In the genomic region with DNA sequence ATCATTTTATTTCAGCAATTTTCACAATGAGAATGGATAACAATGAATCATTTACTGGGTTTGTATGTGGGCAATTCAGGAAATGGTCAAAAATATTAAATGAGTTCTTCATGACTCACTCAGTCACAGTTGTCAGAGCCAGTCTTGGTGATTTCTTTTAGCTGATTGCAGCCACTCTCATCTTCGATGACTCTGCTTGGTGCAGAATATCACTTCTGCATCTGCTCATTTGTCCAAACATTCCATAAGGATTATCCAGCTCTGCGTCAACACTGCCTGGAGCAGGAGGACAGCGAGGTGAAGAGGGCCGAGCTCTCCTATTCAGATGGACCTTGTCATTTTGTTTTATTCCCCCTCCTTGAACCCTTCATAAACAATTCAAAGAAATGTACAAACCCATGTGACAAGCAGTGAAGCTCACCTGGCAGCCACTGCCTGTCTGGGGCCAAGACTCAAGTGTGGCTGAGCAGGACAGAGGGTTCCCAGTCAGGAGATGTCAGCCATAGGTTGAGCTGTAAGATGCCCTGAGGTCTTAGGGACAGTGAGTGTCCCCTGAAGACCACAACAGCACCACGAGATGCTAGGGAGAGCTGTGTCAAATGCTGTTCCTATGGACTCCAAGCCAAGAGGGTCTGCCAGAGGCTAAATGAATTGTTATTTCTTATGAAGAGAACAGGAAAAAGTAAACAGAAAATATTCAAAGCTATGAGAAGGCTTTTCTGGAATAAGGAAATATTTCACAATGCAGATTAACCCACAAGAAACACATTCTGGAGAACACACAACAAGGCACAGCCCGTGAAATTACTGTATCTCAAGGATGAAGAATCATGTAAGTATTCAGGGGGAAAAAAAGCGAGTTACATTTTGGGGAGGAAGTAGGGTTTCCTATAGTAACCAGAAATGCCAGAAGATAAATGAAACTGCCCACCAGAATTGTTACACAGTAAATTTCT, we compare ENCODE assay signal across 15 cellular contexts. TPM values are rescaled to one million over a fixed set of nuclear protein-coding genes. Genes with fewer than 3 reads are reported as not detected.
DNase-seq lines count a peak whose midpoint lies in the region; ATAC-seq, FAIRE-seq and TF ChIP-seq lines count a peak whose summit lies in the region.
"Had no signal": no experiment of that assay in that cellular context is flagged by ENCODE, and none has a peak within 500 bp of the region (broad histone marks: within the 10 kb centered on the region; RNA-seq: fewer than 3 reads in every experiment).

No MANE protein-coding gene starts in this region.

- no peak overlapping the region for H4K8ac ChIP-seq in trophoblast cell (ENCODE audit: low read depth, low read length)
- H4K8ac ChIP-seq in mesendoderm (ENCODE audit: low read depth, low read length), result no peak overlapping the region

- no peak for TF ChIP-seq EP300 in stomach (IDR thresholded peaks at IDR 0.05)

- peaks cover 9% of the 10 kb centered on the region for H3K79me2 ChIP-seq in PC-9 (ENCODE audit: low read depth)
- no peaks in the 10 kb centered on the region for H3K79me2 ChIP-seq in endothelial cell of umbilical vein (ENCODE audit: control insufficient read depth, insufficient read depth, low read length)
- no peaks in the 10 kb centered on the region for H3K79me2 ChIP-seq in trophoblast cell (ENCODE audit: control insufficient read depth, insufficient read depth, low read length, poor library complexity)
- no peaks in the 10 kb centered on the region for H3K79me2 ChIP-seq in mesendoderm (ENCODE audit: control insufficient read depth, insufficient read depth, low read length)

- dilution Hi-C loops in endothelial cell of umbilical vein (cut with MboI; ENCODE audit: extremely low pct_ligation_motif_present, low sequenced_read_pairs), result no loop called here

- H3K14ac ChIP-seq in trophoblast cell (ENCODE audit: low read length), result no peak overlapping the region

- peak overlapping the region; percentile 74 for H3K4me2 ChIP-seq in PC-9
- no peak overlapping the region for H3K4me2 ChIP-seq in endothelial cell of umbilical vein (ENCODE audit: insufficient read depth, low read length)
- no peak overlapping the region for H3K4me2 ChIP-seq in trophoblast cell (ENCODE audit: low read length)
- no peak overlapping the region for H3K4me2 ChIP-seq in mesendoderm (ENCODE audit: low read length)

- no peak overlapping the region for H2BK5ac ChIP-seq in trophoblast cell (ENCODE audit: low read depth, low read length, poor library complexity)
- H2BK5ac ChIP-seq in mesendoderm (ENCODE audit: low read length), result no peak overlapping the region

- H2BK120ac ChIP-seq in trophoblast cell (ENCODE audit: insufficient read depth, low read length, poor library complexity) (no peak overlapping the region), mesendoderm (ENCODE audit: low read depth, low read length) (no peak overlapping the region)

- H3K18ac ChIP-seq in trophoblast cell (ENCODE audit: low read length), result no peak overlapping the region
- H3K18ac ChIP-seq in mesendoderm (ENCODE audit: low read length), result no peak overlapping the region

- no peak overlapping the region for H3K4ac ChIP-seq in trophoblast cell (ENCODE audit: low read depth, low read length)
- no peak overlapping the region for H3K4ac ChIP-seq in mesendoderm (ENCODE audit: low read depth, low read length)

- TF ChIP-seq CTCF in PC-9 (conservative IDR thresholded peaks at IDR 0.05), result no peak
- no peak for TF ChIP-seq CTCF in endothelial cell of umbilical vein (IDR thresholded peaks at IDR 0.05; ENCODE audit: extremely low read depth in 1 of 2, insufficient read depth in 1 of 2, low read depth in 1 of 2, low read length in 2 of 2)
- no peak for TF ChIP-seq CTCF in stomach (IDR thresholded peaks at IDR 0.05)

- no peak overlapping the region for H4K5ac ChIP-seq in mesendoderm (ENCODE audit: low read length)

- H3K79me1 ChIP-seq in trophoblast cell (ENCODE audit: low read length) (no peaks in the 10 kb centered on the region), mesendoderm (ENCODE audit: low read length) (no peaks in the 10 kb centered on the region)

- H3K9me2 ChIP-seq in PC-9 (ENCODE audit: insufficient read depth), result no peaks in the 10 kb centered on the region

- H3K9me3 ChIP-seq in PC-9 (ENCODE audit: insufficient read depth, low read depth) (peaks cover 23% of the 10 kb centered on the region), endothelial cell of umbilical vein (replicated peaks; ENCODE audit: control insufficient read depth, insufficient read depth, low read length) (no peaks in the 10 kb centered on the region), trophoblast cell (ENCODE audit: insufficient read depth, low read depth, low read length) (no peaks in the 10 kb centered on the region), stomach (no peaks in the 10 kb centered on the region)
- H3K9me3 ChIP-seq: spleen, vagina had no signal

- H3K27me3 ChIP-seq in PC-9 (ENCODE audit: insufficient read depth, low read depth) (no peaks in the 10 kb centered on the region), endothelial cell of umbilical vein (ENCODE audit: control insufficient read depth in 2 of 2, insufficient read depth in 2 of 2, low read length in 2 of 2) (peaks cover 19 to 52% of the 10 kb centered on the region in 2 experiments), trophoblast cell (ENCODE audit: insufficient read depth, low read length) (no peaks in the 10 kb centered on the region), mesendoderm (ENCODE audit: insufficient read depth, low read length, poor library complexity) (no peaks in the 10 kb centered on the region), stomach (no peaks in the 10 kb centered on the region)
- H3K27me3 ChIP-seq: spleen, vagina had no signal

- H4K20me1 ChIP-seq in PC-9 (ENCODE audit: insufficient read depth), result no peaks in the 10 kb centered on the region
- H4K20me1 ChIP-seq in endothelial cell of umbilical vein (replicated peaks; ENCODE audit: control insufficient read depth, extremely low read depth, insufficient read depth, low read length), result no peaks in the 10 kb centered on the region

- WGBS in trophoblast cell (ENCODE audit: extremely low coverage, insufficient coverage, insufficient read length), result no CpG with 5 or more reads among the region's 7 CpGs
- no CpG with 5 or more reads among the region's 7 CpGs for WGBS in mesendoderm (ENCODE audit: extremely low coverage, insufficient coverage, low lambda C conversion rate)
- whole genome bisulfite sequencing in stomach, 5 donors, result 67 to 77% (median 74%) methylated on average over 7 of the region's 7 CpGs

- CTCF ChIA-PET in PC-9 (lab: Charles Lee), result interaction anchor here (0.7 to 1.4 kb wide), 7 partner anchors 9 to 197 kb away, joined by 3 to 11 read pairs (median 3); no protein-coding TSS in a partner anchor
- CTCF ChIA-PET in endothelial cell of umbilical vein (lab: Charles Lee), result interaction anchor here (0.7 to 1.5 kb wide), 4 partner anchors 9 to 269 kb away, joined by 3 to 11 read pairs (median 4); no protein-coding TSS in a partner anchor

- H3K23ac ChIP-seq in trophoblast cell (ENCODE audit: low read length) (no peak overlapping the region), mesendoderm (ENCODE audit: low read length) (no peak overlapping the region)

- TF ChIP-seq POLR2A in endothelial cell of umbilical vein (IDR thresholded peaks at IDR 0.05; ENCODE audit: low read depth, low read length) (no peak), stomach (IDR thresholded peaks at IDR 0.05) (no peak)

- no peak overlapping the region for H3K9ac ChIP-seq in endothelial cell of umbilical vein (replicated peaks; ENCODE audit: extremely low read depth, insufficient read depth, low read length)
- H3K9ac ChIP-seq in trophoblast cell (ENCODE audit: low read length), result no peak overlapping the region
- H3K9ac ChIP-seq in mesendoderm (ENCODE audit: low read length), result no peak overlapping the region

- intact Hi-C loops in PC-9 (cut with micrococcal nuclease; ENCODE audit: unreplicated experiment), result loop anchor here (1.0 kb wide), 4 partner anchors 11 to 68 kb away; no protein-coding TSS in a partner anchor
- intact Hi-C loops in endothelial cell of umbilical vein (cut with micrococcal nuclease), result no loop called here
- intact Hi-C loops in stomach (cut with DNase I; ENCODE audit: low total_unique reads), result no loop called here

- no peak for ATAC-seq in HG02852 (IDR thresholded peaks at IDR 0.05; ENCODE audit: unreplicated experiment)
- ATAC-seq: effector memory CD8-positive, alpha-beta T cell; T-helper 17 cell had no signal

- peak; percentile 96 for DNase-seq in EH (ENCODE audit: low read depth)
- DNase-seq in PC-9, result peak; percentile 75 to 100
- no peak for DNase-seq in endothelial cell of umbilical vein (ENCODE audit: low read depth, low spot score)
- DNase-seq in trophoblast cell, result peak; percentile 76 to 87
- no peak for DNase-seq in mesendoderm
- no peak for DNase-seq in SHP77 (lab: John Stamatoyannopoulos, UW)
- DNase-seq in stomach, result no peak
- DNase-seq: effector memory CD8-positive, alpha-beta T cell; NCI-H1436; spleen; T-helper 17 cell had no signal

- BruUV-seq in PC-9 (replicated peaks; lab: Mats Ljungman, UMichigan), result TSS peak; percentile 72
- no TSS peak for BruUV-seq in endothelial cell of umbilical vein (replicated peaks; lab: Mats Ljungman, UMichigan)

- H2AFZ ChIP-seq in PC-9, result peak overlapping the region; percentile 59
- H2AFZ ChIP-seq in endothelial cell of umbilical vein (ENCODE audit: low read depth, low read length), result no peak overlapping the region
- no peak overlapping the region for H2AFZ ChIP-seq in trophoblast cell (ENCODE audit: insufficient read depth, low read length, poor library complexity)

- POLR2A ChIA-PET in PC-9 (lab: Charles Lee; ENCODE audit: unreplicated experiment) (interaction anchor here (0.5 to 1.4 kb wide), 17 partner anchors 16 to 264 kb away, joined by 3 to 18 read pairs (median 6); partner anchors contain the start of gene EGFR), endothelial cell of umbilical vein (lab: Charles Lee) (no interaction called here)

- H4K12ac ChIP-seq in trophoblast cell (ENCODE audit: low read depth, low read length), result no peak overlapping the region

- H3F3A ChIP-seq in PC-9 (ENCODE audit: insufficient read depth, low read depth), result peaks cover 38% of the 10 kb centered on the region

- H3K56ac ChIP-seq in mesendoderm (ENCODE audit: low read length), result no peak overlapping the region

- 0 out of 2 replicates have a peak, but pooled peaks cover 4% of the 10 kb centered on the region for H3K36me3 ChIP-seq in PC-9 (ENCODE audit: low read depth)
- no peaks in the 10 kb centered on the region for H3K36me3 ChIP-seq in endothelial cell of umbilical vein (ENCODE audit: control insufficient read depth in 2 of 2, extremely low read depth in 1 of 2, insufficient read depth in 2 of 2, low read length in 2 of 2)
- no peaks in the 10 kb centered on the region for H3K36me3 ChIP-seq in trophoblast cell (ENCODE audit: control insufficient read depth in 1 of 2, insufficient read depth in 2 of 2, low read length in 2 of 2)
- H3K36me3 ChIP-seq in mesendoderm (ENCODE audit: control insufficient read depth, insufficient read depth, low read length), result no peaks in the 10 kb centered on the region
- H3K36me3 ChIP-seq in stomach, result no peaks in the 10 kb centered on the region
- H3K36me3 ChIP-seq: spleen, vagina had no signal

- H3K4me1 ChIP-seq in PC-9 (replicated peaks; ENCODE audit: insufficient read depth), result peaks cover 51% of the 10 kb centered on the region
- peaks cover 8% of the 10 kb centered on the region for H3K4me1 ChIP-seq in endothelial cell of umbilical vein (ENCODE audit: control insufficient read depth, extremely low read depth, insufficient read depth, low read length)
- H3K4me1 ChIP-seq in trophoblast cell (ENCODE audit: control insufficient read depth in 1 of 2, insufficient read depth in 2 of 2, low read length in 2 of 2), result no peaks in the 10 kb centered on the region
- H3K4me1 ChIP-seq in mesendoderm (ENCODE audit: control insufficient read depth, low read depth, low read length), result no peaks in the 10 kb centered on the region
- H3K4me1 ChIP-seq in stomach, result no peaks in the 10 kb centered on the region
- H3K4me1 ChIP-seq: spleen, vagina had no signal

- no peak overlapping the region for H2AK5ac ChIP-seq in trophoblast cell (ENCODE audit: low read length)
- no peak overlapping the region for H2AK5ac ChIP-seq in mesendoderm (ENCODE audit: low read length)

- no peak overlapping the region for H4K91ac ChIP-seq in trophoblast cell (ENCODE audit: low read depth, low read length)

- no peak overlapping the region for H2BK12ac ChIP-seq in trophoblast cell (ENCODE audit: low read length)

- H3K9me1 ChIP-seq in endothelial cell of umbilical vein (replicated peaks; ENCODE audit: control insufficient read depth, extremely low read depth, insufficient read depth, low read length), result no peaks in the 10 kb centered on the region

- H3K4me3 ChIP-seq in PC-9 (peak overlapping the region; percentile 38; the same call in 1 of the 2 replicates), endothelial cell of umbilical vein (replicated peaks in 1 of 3; ENCODE audit: insufficient read depth in 1 of 3, low read depth in 1 of 3, low read length in 3 of 3) (no peak overlapping the region), trophoblast cell (ENCODE audit: low read depth, low read length) (no peak overlapping the region), mesendoderm (ENCODE audit: low read length) (no peak overlapping the region), stomach (no peak overlapping the region)
- H3K4me3 ChIP-seq: spleen, vagina had no signal

- H3K27ac ChIP-seq in PC-9 (peak overlapping the region; percentile 89), endothelial cell of umbilical vein (ENCODE audit: insufficient read depth, low read depth, low read length) (no peak overlapping the region), trophoblast cell (ENCODE audit: low read depth, low read length) (no peak overlapping the region), mesendoderm (ENCODE audit: low read depth, low read length) (no peak overlapping the region), stomach (peak overlapping the region in 1 of 5 donors; percentile 29)
- H3K27ac ChIP-seq: HL-60, spleen, vagina had no signal

- FAIRE-seq in endothelial cell of umbilical vein (lab: Jason Lieb, UNC), result peak; percentile 73
- FAIRE-seq: GM12892 had no signal

- H2BK15ac ChIP-seq in mesendoderm (replicated peaks; ENCODE audit: low read depth), result no peak overlapping the region

RNA-seq across cellular contexts. Expression of gene EGFR, which starts 33.1 kb away (rescaled TPM):
- total RNA-seq in PC-9 (2021) (324 and 342 TPM in 2 replicates), endothelial cell of umbilical vein (4.1 and 5.0 TPM in 2 replicates), stomach (10 to 100 TPM; 31.7 to 43.4 (median 35.2) TPM)
- polyA plus RNA-seq in endothelial cell of umbilical vein (1.3 and 1.5 TPM in 2 replicates), stomach (10 to 100 TPM in 1 of 3 donors, 1 to 10 TPM in 2; 3.4 to 10.9 (median 3.5) TPM)
- polyA plus RNA-seq in endothelial cell of umbilical vein (2011; cell fraction: cytosol; rRNA removed), result 1.1 and 1.3 TPM in 2 replicates
- 5.9 and 6.5 TPM in 2 replicates for polyA plus RNA-seq in endothelial cell of umbilical vein (2011; cell fraction: nucleus; rRNA removed)
- polyA plus RNA-seq in endothelial cell of umbilical vein (2012), result 4.5 and 4.6 TPM in 2 replicates
- 5.4 and 7.0 TPM in 2 replicates for polyA minus RNA-seq in endothelial cell of umbilical vein
- 35.1 TPM for polyA minus RNA-seq in endothelial cell of umbilical vein (2011; cell fraction: cytosol; rRNA and poly(A)+ RNA removed)
- 6.3 and 7.0 TPM in 2 replicates for polyA minus RNA-seq in endothelial cell of umbilical vein (2011; cell fraction: nucleus; rRNA and poly(A)+ RNA removed)
- 29.0 and 30.5 TPM in 2 replicates for polyA plus RNA-seq in trophoblast cell (2013)
- polyA plus RNA-seq in mesendoderm (2013, experiment 1 of 2), result 1.1 TPM
- polyA plus RNA-seq in mesendoderm (2013, experiment 2 of 2), result 1.0 TPM
- total RNA-seq: T-helper 17 cell had no signal

Comparison
In these comparisons a context has a peak if more than half of its experiments do, and no peak if none do; other contexts are left out.
1. DNase-seq: peak in EH (single experiment), PC-9 (2 of 2) and trophoblast cell (2 of 2); none in endothelial cell of umbilical vein (single experiment), mesendoderm (single experiment), SHP77 (0 of 2) and stomach (single experiment).